ENCODE assay signal across 1 cellular context in the genomic region with DNA sequence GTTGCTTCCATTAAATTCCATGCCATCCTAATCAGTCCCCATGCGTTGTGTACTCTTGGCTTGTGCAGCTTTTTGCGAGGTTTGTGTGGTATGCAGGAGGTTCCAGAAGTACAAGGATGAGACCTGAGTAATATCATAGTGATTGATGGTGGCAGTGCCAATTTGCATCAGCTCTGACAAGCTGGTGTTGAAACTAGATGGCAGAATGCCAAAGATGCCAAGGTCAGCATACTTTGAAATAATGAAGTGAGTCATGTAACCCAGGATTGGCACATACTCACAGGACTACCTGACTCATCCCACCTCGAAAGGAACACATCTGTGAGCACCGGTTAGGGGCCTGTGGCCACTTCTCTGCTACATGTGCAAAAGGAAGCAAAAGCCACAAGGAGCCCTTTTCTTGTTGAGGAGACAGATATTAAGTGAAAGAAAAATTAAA.
TF ChIP-seq lines count a peak whose summit lies in the region.

No MANE protein-coding gene starts in this region.

TF ChIP-seq in K562, 482 proteins besides CTCF, POLR2A, EP300 and RAD21:
- TF ChIP-seq RAD51 (IDR thresholded peaks at IDR 0.05; ENCODE audit: borderline replicate concordance, low read depth) (no peak), CSDE1 (IDR thresholded peaks at IDR 0.05) (no peak), ATF3 (IDR thresholded peaks at IDR 0.05) (peak; percentile 14; the same call in 1 of the 2 replicates), ATF3 (CRISPR knock-in tag; conservative IDR thresholded peaks at IDR 0.05) (no peak), NFIC (IDR thresholded peaks at IDR 0.05) (peak; percentile 83)
